ENCODE assay signal across 14 cellular contexts in genomic region chr2:206614825-206615224, GRCh38. TPM values are rescaled to one million over a fixed set of nuclear protein-coding genes. Genes with fewer than 3 reads are reported as not detected.
DNase-seq lines count a peak whose midpoint lies in the region; ATAC-seq and TF ChIP-seq lines count a peak whose summit lies in the region.
"Had no signal": no experiment of that assay in that cellular context is flagged by ENCODE, and none has a peak within 500 bp of the region (broad histone marks: within the 10 kb centered on the region; RNA-seq: fewer than 3 reads in every experiment).

No MANE protein-coding gene starts in this region.

- no peaks in the 10 kb centered on the region for H3K79me2 ChIP-seq in PC-9 (ENCODE audit: low read depth)
- H3K79me2 ChIP-seq in osteoblast (ENCODE audit: insufficient read depth, low read length): no peaks in the 10 kb centered on the region

- H3K36me3 Mint-ChIP-seq in endodermal cell (ENCODE audit: low read depth) (peaks cover 11% of the 10 kb centered on the region), CD14-positive monocyte (no peaks in the 10 kb centered on the region)
- H3K36me3 Mint-ChIP-seq: natural killer cell treated with Interleukin-12 subunit alpha and Interleukin-12 subunit beta and Interleukin-15 and Interleukin-18, amount 100 ng/mL, for 72 hours had no signal

- CTCF ChIA-PET in PC-9 (lab: Charles Lee): no interaction called here

- no peak for TF ChIP-seq CTCF in right atrium auricular region (IDR thresholded peaks at IDR 0.05)
- no peak for TF ChIP-seq CTCF in PC-9 (conservative IDR thresholded peaks at IDR 0.05)
- no peak for TF ChIP-seq CTCF in endodermal cell (conservative IDR thresholded peaks at IDR 0.05)
- no peak for TF ChIP-seq CTCF in osteoblast (IDR thresholded peaks at IDR 0.05; ENCODE audit: extremely low read depth, low read depth, low read length)
- no peak for TF ChIP-seq CTCF in body of pancreas (IDR thresholded peaks at IDR 0.05)
- no peak for TF ChIP-seq CTCF in lower lobe of right lung (IDR thresholded peaks at IDR 0.05)
- TF ChIP-seq CTCF in CD14-positive monocyte (IDR thresholded peaks at IDR 0.05): no peak

- POLR2A ChIA-PET in PC-9 (lab: Charles Lee; ENCODE audit: unreplicated experiment): interaction anchor here (0.6 kb wide), 2 partner anchors 29 to 35 kb away, joined by 3 to 5 read pairs; no protein-coding TSS in a partner anchor

- peaks cover 11% of the 10 kb centered on the region for H3K4me1 Mint-ChIP-seq in endodermal cell
- H3K4me1 Mint-ChIP-seq in CD14-positive monocyte: peaks cover 3% of the 10 kb centered on the region

- H3K4me3 Mint-ChIP-seq in endodermal cell (no peak overlapping the region), CD14-positive monocyte (no peak overlapping the region)
- H3K4me3 Mint-ChIP-seq: natural killer cell treated with Interleukin-12 subunit alpha and Interleukin-12 subunit beta and Interleukin-15 and Interleukin-18, amount 100 ng/mL, for 72 hours had no signal

- no peaks in the 10 kb centered on the region for H3K9me3 ChIP-seq in right atrium auricular region
- no peaks in the 10 kb centered on the region for H3K9me3 ChIP-seq in PC-9 (ENCODE audit: insufficient read depth, low read depth)
- H3K9me3 ChIP-seq in endodermal cell (ENCODE audit: control insufficient read depth, low read length): peaks cover 11% of the 10 kb centered on the region
- no peaks in the 10 kb centered on the region for H3K9me3 ChIP-seq in osteoblast (ENCODE audit: low read depth, low read length)
- no peaks in the 10 kb centered on the region for H3K9me3 ChIP-seq in body of pancreas
- no peaks in the 10 kb centered on the region for H3K9me3 ChIP-seq in lower lobe of right lung

- H3K27me3 Mint-ChIP-seq in endodermal cell (ENCODE audit: insufficient read depth) (no peaks in the 10 kb centered on the region), CD14-positive monocyte (ENCODE audit: low read depth in 3 of 3) (peaks cover 1 to 4% (median 2%) of the 10 kb centered on the region in 3 donors)

- WGBS in endodermal cell (ENCODE audit: insufficient coverage in 1 of 2, insufficient read length in 1 of 2), 2 experiments: 92 to 94% methylated on average over 5 of the region's 5 CpGs
- WGBS in body of pancreas, 2 donors: 63 to 64% methylated on average over 5 of the region's 5 CpGs

- no peak overlapping the region for H3K4me3 ChIP-seq in right atrium auricular region
- no peak overlapping the region for H3K4me3 ChIP-seq in PC-9
- no peak overlapping the region for H3K4me3 ChIP-seq in endodermal cell (ENCODE audit: low read length)
- no peak overlapping the region for H3K4me3 ChIP-seq in osteoblast (ENCODE audit: insufficient read depth, low read length)
- no peak overlapping the region for H3K4me3 ChIP-seq in body of pancreas
- no peak overlapping the region for H3K4me3 ChIP-seq in lower lobe of right lung
- H3K4me3 ChIP-seq: skin epidermis had no signal

- H3K9me3 Mint-ChIP-seq in endodermal cell: peaks cover 6% of the 10 kb centered on the region
- H3K9me3 Mint-ChIP-seq in CD14-positive monocyte: peaks cover 0 to 8% (median 0%) of the 10 kb centered on the region in 7 donors
- H3K9me3 Mint-ChIP-seq: natural killer cell treated with Interleukin-12 subunit alpha and Interleukin-12 subunit beta and Interleukin-15 and Interleukin-18, amount 100 ng/mL, for 72 hours had no signal

- no TSS peak for BruUV-seq in PC-9 (replicated peaks; lab: Mats Ljungman, UMichigan)

- H3K27me3 ChIP-seq in right atrium auricular region (no peaks in the 10 kb centered on the region), PC-9 (ENCODE audit: insufficient read depth, low read depth) (no peaks in the 10 kb centered on the region), endodermal cell (ENCODE audit: control insufficient read depth, insufficient read depth, low read length, poor library complexity, severe bottlenecking) (no peaks in the 10 kb centered on the region), osteoblast (ENCODE audit: insufficient read depth, low read length) (no peaks in the 10 kb centered on the region), body of pancreas (no peaks in the 10 kb centered on the region), lower lobe of right lung (ENCODE audit: low read depth) (no peaks in the 10 kb centered on the region)

- no peaks in the 10 kb centered on the region for H4K20me1 ChIP-seq in PC-9 (ENCODE audit: insufficient read depth)
- H4K20me1 ChIP-seq in osteoblast (ENCODE audit: insufficient read depth, low read length): no peaks in the 10 kb centered on the region

- H2AFZ ChIP-seq in PC-9 (peak overlapping the region; percentile 58; the same call in 1 of the 2 replicates), osteoblast (ENCODE audit: low read length) (no peak overlapping the region)

- no peak overlapping the region for H3K4me2 ChIP-seq in PC-9
- no peak overlapping the region for H3K4me2 ChIP-seq in osteoblast (ENCODE audit: insufficient read depth, low read length)
- H3K4me2 ChIP-seq: KMS-11 had no signal

- no peak overlapping the region for H3K27ac Mint-ChIP-seq in endodermal cell
- H3K27ac Mint-ChIP-seq in CD14-positive monocyte: no peak overlapping the region
- H3K27ac Mint-ChIP-seq: natural killer cell treated with Interleukin-12 subunit alpha and Interleukin-12 subunit beta and Interleukin-15 and Interleukin-18, amount 100 ng/mL, for 72 hours had no signal

- H3K4me1 ChIP-seq in right atrium auricular region (no peaks in the 10 kb centered on the region), PC-9 (replicated peaks; ENCODE audit: insufficient read depth) (no peaks in the 10 kb centered on the region; the same call in 1 of the 2 replicates), endodermal cell (ENCODE audit: control insufficient read depth, insufficient read depth, low read length) (peaks cover 2% of the 10 kb centered on the region), osteoblast (ENCODE audit: insufficient read depth, low read length) (no peaks in the 10 kb centered on the region), body of pancreas (no peaks in the 10 kb centered on the region), lower lobe of right lung (no peaks in the 10 kb centered on the region)

- H3K9ac ChIP-seq in endodermal cell (ENCODE audit: extremely low read depth, low read length, poor library complexity, severe bottlenecking): no peak overlapping the region
- H3K9ac ChIP-seq: KMS-11 had no signal

- H3K36me3 ChIP-seq in right atrium auricular region: no peaks in the 10 kb centered on the region
- no peaks in the 10 kb centered on the region for H3K36me3 ChIP-seq in PC-9 (ENCODE audit: low read depth)
- H3K36me3 ChIP-seq in endodermal cell (ENCODE audit: control insufficient read depth, insufficient read depth, low read length): peaks cover 6% of the 10 kb centered on the region
- no peaks in the 10 kb centered on the region for H3K36me3 ChIP-seq in osteoblast (ENCODE audit: insufficient read depth, low read length)
- no peaks in the 10 kb centered on the region for H3K36me3 ChIP-seq in body of pancreas (replicated peaks in 1 of 2; ENCODE audit: insufficient read depth in 1 of 2, low read depth in 2 of 2)
- no peaks in the 10 kb centered on the region for H3K36me3 ChIP-seq in lower lobe of right lung

- no peak overlapping the region for H3K27ac ChIP-seq in right atrium auricular region
- H3K27ac ChIP-seq in PC-9: no peak overlapping the region
- H3K27ac ChIP-seq in endodermal cell (ENCODE audit: low read depth, low read length): no peak overlapping the region
- no peak overlapping the region for H3K27ac ChIP-seq in osteoblast (ENCODE audit: low read depth, low read length)
- no peak overlapping the region for H3K27ac ChIP-seq in body of pancreas
- no peak overlapping the region for H3K27ac ChIP-seq in lower lobe of right lung
- H3K27ac ChIP-seq: KMS-11, skin epidermis had no signal

- no peak for TF ChIP-seq POLR2A in body of pancreas (IDR thresholded peaks at IDR 0.05)

- intact Hi-C loops in Right ventricle myocardium superior (cut with DNase I) (no loop called here), PC-9 (cut with micrococcal nuclease; ENCODE audit: unreplicated experiment) (no loop called here), body of pancreas (cut with DNase I) (no loop called here), lower lobe of right lung (cut with DNase I) (no loop called here), CD14-positive monocyte (cut with micrococcal nuclease) (no loop called here)

- peak; percentile 39 for ATAC-seq in Right ventricle myocardium superior (ENCODE audit: poor library complexity)
- no peak for ATAC-seq in body of pancreas
- ATAC-seq in lower lobe of right lung: no peak
- ATAC-seq: natural killer cell treated with Interleukin-12 subunit alpha and Interleukin-12 subunit beta and Interleukin-15 and Interleukin-18, amount 100 ng/mL, for 72 hours had no signal

- no peaks in the 10 kb centered on the region for H3K9me2 ChIP-seq in PC-9 (ENCODE audit: insufficient read depth)

- DNase-seq in Right ventricle myocardium superior (no peak), right atrium auricular region (ENCODE audit: low spot score) (no peak), PC-9 (peak in 1 of 2 experiments; percentile 51), endodermal cell (peak; percentile 55), osteoblast (ENCODE audit: insufficient read length, low spot score, missing footprints) (peak; percentile 14), body of pancreas (no peak), lower lobe of right lung (no peak), CD14-positive monocyte (ENCODE audit: low spot score) (no peak)
- DNase-seq: activated T-cell treated with anti-CD3 and anti-CD28 coated beads, Interleukin-2, amount 50 U/mL, for 48 hours; DMS79 had no signal

- H3F3A ChIP-seq in PC-9 (ENCODE audit: insufficient read depth, low read depth): peaks cover 6% of the 10 kb centered on the region; the same call in 1 of the 2 replicates

RNA-seq across cellular contexts. Expression of gene FAM237A, which starts 27.5 kb away (rescaled TPM):
- total RNA-seq in Right ventricle myocardium superior (not detected), right atrium auricular region (not detected), PC-9 (2021) (not detected in 2 replicates), endodermal cell (not detected), osteoblast (not detected in 2 replicates), body of pancreas (not detected), lower lobe of right lung (not detected)
- not detected for polyA plus RNA-seq in endodermal cell (2013, experiment 1 of 2)
- not detected for polyA plus RNA-seq in endodermal cell (2013, experiment 2 of 2)
- not detected for polyA plus RNA-seq in CD14-positive monocyte
- total RNA-seq: epithelial cell of proximal tubule; natural killer cell treated with Interleukin-12 subunit alpha and Interleukin-12 subunit beta and Interleukin-15 and Interleukin-18, amount 100 ng/mL, for 72 hours had no signal

Comparison
In these comparisons a context has a peak if more than half of its experiments do, and no peak if none do; other contexts are left out.
1. DNase-seq: peak in endodermal cell (single experiment) and osteoblast (single experiment); none in Right ventricle myocardium superior (single experiment), right atrium auricular region (single experiment), body of pancreas (0 of 4), lower lobe of right lung (single experiment) and CD14-positive monocyte (single experiment).